In the genomic region with DNA sequence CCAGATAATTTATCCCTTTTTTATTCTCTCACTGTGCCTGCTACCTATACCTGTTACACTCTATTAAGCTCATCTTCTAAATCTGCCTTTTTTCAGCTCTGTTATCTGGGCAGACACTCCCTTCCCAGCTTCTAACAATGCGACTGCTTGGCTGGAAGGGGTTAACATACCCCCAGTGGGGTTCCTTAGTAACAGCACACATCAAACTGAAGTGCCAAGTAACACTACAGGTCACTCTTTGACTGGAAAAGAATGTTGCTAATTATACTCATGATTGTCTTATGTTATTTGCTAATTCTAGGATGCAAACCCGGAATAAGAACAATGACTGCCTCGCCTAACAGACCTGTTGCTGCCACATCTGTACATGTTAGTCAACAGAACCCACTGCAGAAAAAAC, we compare ENCODE assay signal across 20 cellular contexts.
"Had no signal": no experiment of that assay in that cellular context is flagged by ENCODE, and none has a peak within 500 bp of the region (broad histone marks: within the 10 kb centered on the region; RNA-seq: fewer than 3 reads in every experiment).

No MANE protein-coding gene starts in this region.

- H3K4me1 Mint-ChIP-seq: activated naive CD4-positive, alpha-beta T cell treated with anti-CD3 and anti-CD28 coated beads, Interleukin-2, amount 50 U/mL, for 24 hours; neural crest cell had no signal

- H3K36me3 ChIP-seq: cardiac muscle cell, spleen, thoracic aorta, vagina, WERI-Rb-1 had no signal

- H3K4me3 ChIP-seq: body of pancreas, cardiac muscle cell, lung, spleen, thoracic aorta, vagina had no signal

- H3K9me3 Mint-ChIP-seq: neural crest cell, type B pancreatic cell had no signal

- ATAC-seq: activated CD8-positive, alpha-beta T cell treated with anti-CD3 and anti-CD28 coated beads, Interleukin-2, amount 10 ng/mL, durations not matched to agents 7 days and 5 days; body of pancreas; left cardiac atrium; naive thymus-derived CD4-positive, alpha-beta T cell had no signal

- H3K36me3 Mint-ChIP-seq: activated naive CD4-positive, alpha-beta T cell treated with anti-CD3 and anti-CD28 coated beads, Interleukin-2, amount 50 U/mL, for 24 hours; naive thymus-derived CD4-positive, alpha-beta T cell; type B pancreatic cell had no signal

- H3K4me3 Mint-ChIP-seq: activated CD8-positive, alpha-beta T cell treated with anti-CD3 and anti-CD28 coated beads, Interleukin-2, amount 10 ng/mL, durations not matched to agents 7 days and 5 days; activated naive CD4-positive, alpha-beta T cell treated with anti-CD3 and anti-CD28 coated beads, Interleukin-2, amount 50 U/mL, for 24 hours; naive thymus-derived CD4-positive, alpha-beta T cell; neural crest cell; type B pancreatic cell had no signal

- H3K27me3 ChIP-seq: body of pancreas, cardiac muscle cell, vagina had no signal

- H3K27ac Mint-ChIP-seq: activated CD8-positive, alpha-beta T cell treated with anti-CD3 and anti-CD28 coated beads, Interleukin-2, amount 10 ng/mL, durations not matched to agents 7 days and 5 days; activated naive CD4-positive, alpha-beta T cell treated with anti-CD3 and anti-CD28 coated beads, Interleukin-2, amount 50 U/mL, for 24 hours; naive thymus-derived CD4-positive, alpha-beta T cell; type B pancreatic cell had no signal

- H3K27me3 Mint-ChIP-seq: type B pancreatic cell had no signal

- DNase-seq: activated CD4-positive, alpha-beta T cell treated with anti-CD3 and anti-CD28 coated beads for 1 hour; activated CD4-positive, alpha-beta T cell treated with anti-CD3 and anti-CD28 coated beads, Interleukin-2, amount 50 U/mL, for 1 hour; activated CD8-positive, alpha-beta T cell treated with anti-CD3 and anti-CD28 coated beads, Interleukin-2, amount 10 ng/mL, durations not matched to agents 7 days and 5 days; activated gamma-delta T cell treated with Interleukin-2 at 50 U/mL for 16 hours; anterior cingulate cortex; body of pancreas; foreskin fibroblast; left cardiac atrium; naive thymus-derived CD4-positive, alpha-beta T cell; spleen; stimulated activated CD4-positive, alpha-beta T cell treated with anti-CD3 and anti-CD28 coated beads, Interleukin-4, amount 100 ng/mL, for 1 hour; stimulated activated naive CD4-positive, alpha-beta T cell; WERI-Rb-1 had no signal

- H3K27ac ChIP-seq: body of pancreas, cardiac muscle cell, spleen, thoracic aorta, vagina, WERI-Rb-1 had no signal

- H3K4me1 ChIP-seq: body of pancreas, spleen, vagina had no signal

- H3K9me3 ChIP-seq: body of pancreas, thoracic aorta, vagina had no signal
